In the genomic region with DNA sequence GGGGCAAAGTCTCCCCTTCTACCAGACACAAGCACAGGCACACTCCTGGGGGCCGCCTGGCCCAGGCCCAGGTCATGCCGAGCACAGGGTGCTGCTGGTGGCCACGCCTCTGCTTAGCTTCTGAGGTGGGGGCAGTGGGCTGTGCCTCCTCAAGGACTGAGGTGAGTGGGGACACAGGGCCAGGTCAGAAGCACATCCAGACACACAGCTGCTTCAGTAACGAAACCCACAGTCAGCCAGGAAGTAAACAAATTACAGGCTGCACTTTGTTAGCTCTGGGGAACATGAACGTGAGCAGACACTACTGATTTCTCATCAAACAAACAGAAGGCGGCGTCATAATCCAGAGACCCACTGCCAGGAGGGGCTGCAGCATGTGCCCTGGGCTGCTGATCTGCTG, we compare ENCODE assay signal across 9 cellular contexts.
DNase-seq lines count a peak whose midpoint lies in the region; ATAC-seq and TF ChIP-seq lines count a peak whose summit lies in the region.
"Had no signal": no experiment of that assay in that cellular context is flagged by ENCODE, and none has a peak within 500 bp of the region (broad histone marks: within the 10 kb centered on the region; RNA-seq: fewer than 3 reads in every experiment).

No MANE protein-coding gene starts in this region.

- peak overlapping the region; percentile 74 for H3K27ac Mint-ChIP-seq in activated naive CD4-positive, alpha-beta T cell treated with anti-CD3 and anti-CD28 coated beads, Interleukin-2, amount 10 ng/mL, durations not matched to agents 7 days and 5 days

- intact Hi-C loops in vagina (cut with DNase I), result no loop called here

- no peak for TF ChIP-seq CTCF in vagina (IDR thresholded peaks at IDR 0.05)

- peaks cover 14% of the 10 kb centered on the region for H3K4me1 Mint-ChIP-seq in activated naive CD4-positive, alpha-beta T cell treated with anti-CD3 and anti-CD28 coated beads, Interleukin-2, amount 10 ng/mL, durations not matched to agents 7 days and 5 days

- H3K27ac ChIP-seq in vagina, result no peak overlapping the region

- TF ChIP-seq POLR2A in vagina (IDR thresholded peaks at IDR 0.05), result no peak

- no peak overlapping the region for H3K4me3 Mint-ChIP-seq in activated naive CD4-positive, alpha-beta T cell treated with anti-CD3 and anti-CD28 coated beads, Interleukin-2, amount 10 ng/mL, durations not matched to agents 7 days and 5 days

- H3K9me3 Mint-ChIP-seq in activated naive CD4-positive, alpha-beta T cell treated with anti-CD3 and anti-CD28 coated beads, Interleukin-2, amount 10 ng/mL, durations not matched to agents 7 days and 5 days, result no peaks in the 10 kb centered on the region

- H3K27me3 Mint-ChIP-seq in activated naive CD4-positive, alpha-beta T cell treated with anti-CD3 and anti-CD28 coated beads, Interleukin-2, amount 10 ng/mL, durations not matched to agents 7 days and 5 days, result peaks cover 13% of the 10 kb centered on the region

- H3K4me1 ChIP-seq in vagina, result peaks cover 6% of the 10 kb centered on the region

- no peak overlapping the region for H3K4me3 ChIP-seq in vagina

- ATAC-seq in HG03045 (IDR thresholded peaks at IDR 0.05; ENCODE audit: unreplicated experiment), result peak; percentile 44
- no peak for ATAC-seq in activated CD4-positive, CD25-positive, alpha-beta regulatory T cell treated with anti-CD3 and anti-CD28 coated beads, Interleukin-2, amount 50 U/mL, for 24 hours

- CTCF ChIA-PET in activated naive CD4-positive, alpha-beta T cell treated with anti-CD3 and anti-CD28 coated beads, Interleukin-2, amount 10 ng/mL, durations not matched to agents 7 days and 5 days (lab: Charles Lee), result interaction anchor here (1.0 kb wide), 1 partner anchor 14 kb away, joined by 3 read pairs; no protein-coding TSS in a partner anchor

- DNase-seq in activated naive CD4-positive, alpha-beta T cell treated with anti-CD3 and anti-CD28 coated beads, Interleukin-2, amount 10 ng/mL, durations not matched to agents 7 days and 5 days, result peak; percentile 31
- no peak for DNase-seq in activated naive CD4-positive, alpha-beta T cell treated with Interleukin-2 at 50 U/mL for 16 hours
- DNase-seq in stimulated activated CD4-positive, alpha-beta T cell treated with anti-CD3 and anti-CD28 coated beads, Interleukin-1b, Interleukin-23, amount 100 ng/mL, for 48 hours, result no peak
- DNase-seq in occipital lobe (lab: John Stamatoyannopoulos, UW), result no peak
- DNase-seq in vagina (ENCODE audit: extremely low spot score in 2 of 2), result no peak
- DNase-seq: Caco-2 had no signal

- H3K27me3 ChIP-seq in vagina, result no peaks in the 10 kb centered on the region

- no peaks in the 10 kb centered on the region for H3K36me3 Mint-ChIP-seq in activated naive CD4-positive, alpha-beta T cell treated with anti-CD3 and anti-CD28 coated beads, Interleukin-2, amount 10 ng/mL, durations not matched to agents 7 days and 5 days

- H3K36me3 ChIP-seq in vagina, result no peaks in the 10 kb centered on the region

- H3K9me3 ChIP-seq in vagina, result no peaks in the 10 kb centered on the region
- H3K9me3 ChIP-seq: Caco-2 had no signal

TF ChIP-seq in PFSK-1, 5 proteins besides CTCF, POLR2A, EP300 and RAD21:
- TF ChIP-seq FOXP2 (optimal IDR thresholded peaks at IDR 0.05; ENCODE audit: borderline replicate concordance, extremely low read depth, extremely low read length, insufficient read depth), result peak; percentile 87
- no peak for TF ChIP-seq SIN3A (IDR thresholded peaks at IDR 0.05; ENCODE audit: borderline replicate concordance, insufficient read depth, low read length)
- TF ChIP-seq TAF1 (IDR thresholded peaks at IDR 0.05; ENCODE audit: borderline replicate concordance, insufficient read depth, low read length), result no peak
- TF ChIP-seq, protein P1, sequence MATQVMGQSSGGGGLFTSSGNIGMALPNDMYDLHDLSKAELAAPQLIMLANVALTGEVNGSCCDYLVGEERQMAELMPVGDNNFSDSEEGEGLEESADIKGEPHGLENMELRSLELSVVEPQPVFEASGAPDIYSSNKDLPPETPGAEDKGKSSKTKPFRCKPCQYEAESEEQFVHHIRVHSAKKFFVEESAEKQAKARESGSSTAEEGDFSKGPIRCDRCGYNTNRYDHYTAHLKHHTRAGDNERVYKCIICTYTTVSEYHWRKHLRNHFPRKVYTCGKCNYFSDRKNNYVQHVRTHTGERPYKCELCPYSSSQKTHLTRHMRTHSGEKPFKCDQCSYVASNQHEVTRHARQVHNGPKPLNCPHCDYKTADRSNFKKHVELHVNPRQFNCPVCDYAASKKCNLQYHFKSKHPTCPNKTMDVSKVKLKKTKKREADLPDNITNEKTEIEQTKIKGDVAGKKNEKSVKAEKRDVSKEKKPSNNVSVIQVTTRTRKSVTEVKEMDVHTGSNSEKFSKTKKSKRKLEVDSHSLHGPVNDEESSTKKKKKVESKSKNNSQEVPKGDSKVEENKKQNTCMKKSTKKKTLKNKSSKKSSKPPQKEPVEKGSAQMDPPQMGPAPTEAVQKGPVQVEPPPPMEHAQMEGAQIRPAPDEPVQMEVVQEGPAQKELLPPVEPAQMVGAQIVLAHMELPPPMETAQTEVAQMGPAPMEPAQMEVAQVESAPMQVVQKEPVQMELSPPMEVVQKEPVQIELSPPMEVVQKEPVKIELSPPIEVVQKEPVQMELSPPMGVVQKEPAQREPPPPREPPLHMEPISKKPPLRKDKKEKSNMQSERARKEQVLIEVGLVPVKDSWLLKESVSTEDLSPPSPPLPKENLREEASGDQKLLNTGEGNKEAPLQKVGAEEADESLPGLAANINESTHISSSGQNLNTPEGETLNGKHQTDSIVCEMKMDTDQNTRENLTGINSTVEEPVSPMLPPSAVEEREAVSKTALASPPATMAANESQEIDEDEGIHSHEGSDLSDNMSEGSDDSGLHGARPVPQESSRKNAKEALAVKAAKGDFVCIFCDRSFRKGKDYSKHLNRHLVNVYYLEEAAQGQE (IDR thresholded peaks at IDR 0.05; ENCODE audit: insufficient read depth in 1 of 2, low read depth in 2 of 2, low read length in 2 of 2), result no peak
- TF ChIP-seq POLR2AphosphoS5 (IDR thresholded peaks at IDR 0.05; ENCODE audit: low read depth, low read length), result no peak
TF ChIP-seq in PFSK-1: peak in this region for 1.
